In genomic region chr2:161952722-161953322, GRCh38 we compare ENCODE assay signal across 17 cellular contexts.
DNase-seq lines count a peak whose midpoint lies in the region; ATAC-seq and TF ChIP-seq lines count a peak whose summit lies in the region.
"Had no signal": no experiment of that assay in that cellular context is flagged by ENCODE, and none has a peak within 500 bp of the region (broad histone marks: within the 10 kb centered on the region; RNA-seq: fewer than 3 reads in every experiment).

No MANE protein-coding gene starts in this region.

- H3K4me3 ChIP-seq in adrenal gland (no peak overlapping the region), brain microvascular endothelial cell (ENCODE audit: low read depth, low read length) (no peak overlapping the region)
- H3K4me3 ChIP-seq: colonic mucosa, SK-N-MC, tibial artery had no signal

- H3K27me3 ChIP-seq in adrenal gland = no peaks in the 10 kb centered on the region
- no peaks in the 10 kb centered on the region for H3K27me3 ChIP-seq in brain microvascular endothelial cell (replicated peaks)
- H3K27me3 ChIP-seq: colonic mucosa, tibial artery had no signal

- DNase-seq in activated naive CD4-positive, alpha-beta T cell treated with anti-CD3 and anti-CD28 coated beads for 36 hours = peak; percentile 53
- no peak for DNase-seq in activated naive CD4-positive, alpha-beta T cell (lab: John Stamatoyannopoulos, UW)
- DNase-seq in MV-4-11 (lab: John Stamatoyannopoulos, UW) (peak; percentile 16), NCI-H69 (lab: John Stamatoyannopoulos, UW) (no peak), adrenal gland (no peak), brain microvascular endothelial cell (no peak)
- peak in 1 of 2 donors; percentile 41 for DNase-seq in activated naive CD4-positive, alpha-beta T cell treated with anti-CD3 and anti-CD28 coated beads, Interleukin-2, amount 50 U/mL, for 72 hours (ENCODE audit: low spot score in 2 of 2)
- no peak for DNase-seq in stimulated activated naive CD8-positive, alpha-beta T cell treated with anti-CD3 and anti-CD28 coated beads, Interleukin-15, Interleukin-2, amounts not matched to agents 100 U/mL and 50 U/mL, for 24 hours
- DNase-seq: activated CD4-positive, alpha-beta T cell treated with anti-CD3 and anti-CD28 coated beads for 1 hour; activated effector memory CD4-positive, alpha-beta T cell treated with Interleukin-2 at 50 U/mL for 16 hours; colonic mucosa; NCI-H187; retina; stimulated activated CD4-positive, alpha-beta T cell treated with anti-CD3 and anti-CD28 coated beads, Interleukin-12 subunit alpha, Interleukin-12 subunit beta, amount 100 ng/mL, for 4 hours; tibial artery had no signal

- no peaks in the 10 kb centered on the region for H3K36me3 ChIP-seq in adrenal gland (replicated peaks in 1 of 2)
- no peaks in the 10 kb centered on the region for H3K36me3 ChIP-seq in brain microvascular endothelial cell (replicated peaks)
- H3K36me3 ChIP-seq: colonic mucosa, tibial artery had no signal

- peak overlapping the region; percentile 0 for H3K4me3 Mint-ChIP-seq in activated naive CD4-positive, alpha-beta T cell treated with anti-CD3 and anti-CD28 coated beads for 36 hours
- H3K4me3 Mint-ChIP-seq: IgD-negative memory B cell had no signal

- no peak overlapping the region for H3K27ac ChIP-seq in adrenal gland
- H3K27ac ChIP-seq in brain microvascular endothelial cell = no peak overlapping the region
- H3K27ac ChIP-seq: colonic mucosa, SK-N-MC, tibial artery had no signal

- no peaks in the 10 kb centered on the region for H3K9me3 Mint-ChIP-seq in activated naive CD4-positive, alpha-beta T cell treated with anti-CD3 and anti-CD28 coated beads for 36 hours
- no peaks in the 10 kb centered on the region for H3K9me3 Mint-ChIP-seq in activated naive CD4-positive, alpha-beta T cell treated with anti-CD3 and anti-CD28 coated beads, Interleukin-2, amount 50 U/mL, for 72 hours
- H3K9me3 Mint-ChIP-seq: IgD-negative memory B cell had no signal

- in situ Hi-C loops in brain microvascular endothelial cell (cut with HindIII; ENCODE audit: low pct_ligation_motif_present, low sequenced_read_pairs) = no loop called here

- H3K27me3 Mint-ChIP-seq in activated naive CD4-positive, alpha-beta T cell treated with anti-CD3 and anti-CD28 coated beads for 36 hours (ENCODE audit: low read depth) = no peaks in the 10 kb centered on the region
- H3K27me3 Mint-ChIP-seq: IgD-negative memory B cell had no signal

- WGBS in adrenal gland, 4 donors = 84 to 94% (median 89%) methylated on average over 4 of the region's 4 CpGs

- no peaks in the 10 kb centered on the region for H3K9me3 ChIP-seq in adrenal gland (replicated peaks in 1 of 3)
- H3K9me3 ChIP-seq: colonic mucosa, tibial artery had no signal

- TF ChIP-seq CTCF in adrenal gland (IDR thresholded peaks at IDR 0.05) = no peak
- TF ChIP-seq CTCF in brain microvascular endothelial cell (IDR thresholded peaks at IDR 0.05; ENCODE audit: low read depth, low read length, missing control alignments) = no peak

- intact Hi-C loops in activated naive CD4-positive, alpha-beta T cell treated with anti-CD3 and anti-CD28 coated beads for 36 hours (cut with micrococcal nuclease) = loop anchor here (1.0 to 10.0 kb wide), 16 partner anchors 11 to 1468 kb away; partner anchors contain the start of genes IFIH1 and PSMD14
- intact Hi-C loops in adrenal gland (cut with DNase I) = no loop called here

- no peaks in the 10 kb centered on the region for H3K36me3 Mint-ChIP-seq in activated naive CD4-positive, alpha-beta T cell treated with anti-CD3 and anti-CD28 coated beads for 36 hours (ENCODE audit: low read depth)
- peaks cover 6 to 16% of the 10 kb centered on the region in 2 donors for H3K36me3 Mint-ChIP-seq in activated naive CD4-positive, alpha-beta T cell treated with anti-CD3 and anti-CD28 coated beads, Interleukin-2, amount 50 U/mL, for 72 hours
- H3K36me3 Mint-ChIP-seq: IgD-negative memory B cell had no signal

- CTCF ChIA-PET in activated naive CD4-positive, alpha-beta T cell treated with anti-CD3 and anti-CD28 coated beads for 36 hours (lab: Charles Lee) = interaction anchor here (0.8 to 1.5 kb wide), 5 partner anchors 21 to 172 kb away, joined by 3 to 7 read pairs (median 3); no protein-coding TSS in a partner anchor

- peaks cover 53% of the 10 kb centered on the region for H3K4me1 Mint-ChIP-seq in activated naive CD4-positive, alpha-beta T cell treated with anti-CD3 and anti-CD28 coated beads for 36 hours (ENCODE audit: low read depth)
- H3K4me1 Mint-ChIP-seq: IgD-negative memory B cell had no signal

- H3K4me1 ChIP-seq in adrenal gland (replicated peaks in 1 of 2) = no peaks in the 10 kb centered on the region
- H3K4me1 ChIP-seq: colonic mucosa, tibial artery had no signal

- no peak for TF ChIP-seq POLR2A in adrenal gland (IDR thresholded peaks at IDR 0.05)

- H3K27ac Mint-ChIP-seq in activated naive CD4-positive, alpha-beta T cell treated with anti-CD3 and anti-CD28 coated beads for 36 hours = peak overlapping the region; percentile 88
- peak overlapping the region; percentile 79 to 92 for H3K27ac Mint-ChIP-seq in activated naive CD4-positive, alpha-beta T cell treated with anti-CD3 and anti-CD28 coated beads, Interleukin-2, amount 50 U/mL, for 72 hours
- H3K27ac Mint-ChIP-seq: IgD-negative memory B cell had no signal

- peak; percentile 90 for ATAC-seq in activated naive CD4-positive, alpha-beta T cell treated with anti-CD3 and anti-CD28 coated beads, Interleukin-2, amount 50 U/mL, for 72 hours
- peak; percentile 85 for ATAC-seq in stimulated activated naive CD8-positive, alpha-beta T cell treated with anti-CD3 and anti-CD28 coated beads, Interleukin-15, Interleukin-2, amounts not matched to agents 100 U/mL and 50 U/mL, for 24 hours

Comparison
In these comparisons a context has a peak if more than half of its experiments do, and no peak if none do; other contexts are left out.
1. DNase-seq: peak in activated naive CD4-positive, alpha-beta T cell treated with anti-CD3 and anti-CD28 coated beads for 36 hours (single experiment) and MV-4-11 (single experiment); none in activated naive CD4-positive, alpha-beta T cell (0 of 4), stimulated activated naive CD8-positive, alpha-beta T cell treated with anti-CD3 and anti-CD28 coated beads, Interleukin-15, Interleukin-2, amounts not matched to agents 100 U/mL and 50 U/mL, for 24 hours (single experiment), NCI-H69 (single experiment), adrenal gland (0 of 7) and brain microvascular endothelial cell (single experiment).